ENCODE assay signal across 9 cellular contexts in genomic region chr14:21526672-21527319, GRCh38. TPM values are rescaled to one million over a fixed set of nuclear protein-coding genes. Genes with fewer than 3 reads are reported as not detected.
A peak's percentile ranks its signal among the peaks of the same experiment; 100 is the strongest.
DNase-seq lines count a peak whose midpoint lies in the region; ATAC-seq and TF ChIP-seq lines count a peak whose summit lies in the region.
"Had no signal": no experiment of that assay in that cellular context is flagged by ENCODE, and none has a peak within 500 bp of the region (broad histone marks: within the 10 kb centered on the region; RNA-seq: fewer than 3 reads in every experiment).

No MANE protein-coding gene starts in this region.

- H3K27me3 Mint-ChIP-seq in natural killer cell (ENCODE audit: low read depth in 2 of 2) = no peaks in the 10 kb centered on the region

- H3K4me3 Mint-ChIP-seq in natural killer cell = peak overlapping the region; percentile 86

- DNase-seq in DMS 273 (lab: John Stamatoyannopoulos, UW; ENCODE audit: unreplicated experiment) (peak; percentile 17), DMS 273 treated with DMSO at 0.1 percent for 48 hours (lab: John Stamatoyannopoulos, UW) (no peak), NCI-H2171 treated with DMSO at 0.1 percent for 48 hours (lab: John Stamatoyannopoulos, UW) (peak; percentile 93), natural killer cell (no peak), NOMO-1 treated with DMSO at 0.1 percent for 48 hours (lab: John Stamatoyannopoulos, UW; ENCODE audit: unreplicated experiment) (no peak), medulla oblongata (ENCODE audit: extremely low spot score) (no peak)

- peak overlapping the region in 1 of 2 donors; percentile 51 for H3K9ac ChIP-seq in duodenal mucosa (ENCODE audit: low read depth in 1 of 2, low read length in 2 of 2)

- no peak overlapping the region for H3K27ac ChIP-seq in duodenal mucosa (ENCODE audit: low read depth, low read length)
- H3K27ac ChIP-seq: 22Rv1 had no signal

- intact Hi-C loops in natural killer cell (cut with micrococcal nuclease) = no loop called here

- H3K4me3 ChIP-seq in duodenal mucosa (ENCODE audit: low read depth in 1 of 2, low read length in 2 of 2) = peak overlapping the region; percentile 69 to 71

- no peaks in the 10 kb centered on the region for H3K9me3 Mint-ChIP-seq in natural killer cell

- H3K36me3 Mint-ChIP-seq in natural killer cell = no peaks in the 10 kb centered on the region

- H3K27me3 ChIP-seq in duodenal mucosa (ENCODE audit: control insufficient read depth in 1 of 2, insufficient read depth in 2 of 2, low read length in 2 of 2) = no peaks in the 10 kb centered on the region

- H3K4me1 Mint-ChIP-seq in natural killer cell = peaks cover 13 to 19% of the 10 kb centered on the region in 2 donors

- H3K36me3 ChIP-seq in duodenal mucosa (ENCODE audit: control insufficient read depth in 1 of 2, insufficient read depth in 2 of 2, low read length in 2 of 2) = no peaks in the 10 kb centered on the region

- peaks cover 3 to 9% of the 10 kb centered on the region in 2 donors for H3K4me1 ChIP-seq in duodenal mucosa (ENCODE audit: control insufficient read depth in 1 of 2, insufficient read depth in 2 of 2, low read length in 2 of 2)

- no peaks in the 10 kb centered on the region for H3K9me3 ChIP-seq in duodenal mucosa (ENCODE audit: control insufficient read depth in 1 of 2, low read length in 2 of 2)

- peak overlapping the region in 1 of 2 donors; percentile 75 for H3K27ac Mint-ChIP-seq in natural killer cell

- no peak for ATAC-seq in natural killer cell
- ATAC-seq in GM21360 (IDR thresholded peaks at IDR 0.05; ENCODE audit: unreplicated experiment) = no peak

- TF ChIP-seq CTCF in natural killer cell (IDR thresholded peaks at IDR 0.05) = no peak

RNA-seq across cellular contexts. Expression of gene SALL2, which starts 0.7 kb away (rescaled TPM):
- total RNA-seq in natural killer cell = 1 to 10 TPM; 1.6 to 2.5 (median 2.2) TPM

RNA-seq across cellular contexts. Expression of gene METTL3, which starts 15.7 kb away (rescaled TPM):
- total RNA-seq in natural killer cell = 10 to 100 TPM; 63.3 to 72.5 (median 68.3) TPM

RNA-seq across cellular contexts. Expression of gene TOX4, which starts 49.8 kb away (rescaled TPM):
- total RNA-seq in natural killer cell = 100 to 1,000 TPM; 103 to 123 (median 123) TPM

RNA-seq across cellular contexts. Expression of gene RAB2B, which starts 50.0 kb away (rescaled TPM):
- 10 to 100 TPM; 43.3 to 64.7 (median 50.9) TPM for total RNA-seq in natural killer cell

RNA-seq across cellular contexts. Expression of gene OR10G3, which starts 53.1 kb away (rescaled TPM):
- not detected for total RNA-seq in natural killer cell

Comparison
In these comparisons a context has a peak if more than half of its experiments do, and no peak if none do; other contexts are left out.
1. DNase-seq: peak in DMS 273 (single experiment) and NCI-H2171 treated with DMSO at 0.1 percent for 48 hours (single experiment); none in DMS 273 treated with DMSO at 0.1 percent for 48 hours (single experiment), natural killer cell (single experiment), NOMO-1 treated with DMSO at 0.1 percent for 48 hours (single experiment) and medulla oblongata (single experiment).